Comparison of ENCODE assay signal across 1 cellular context in the genomic region with DNA sequence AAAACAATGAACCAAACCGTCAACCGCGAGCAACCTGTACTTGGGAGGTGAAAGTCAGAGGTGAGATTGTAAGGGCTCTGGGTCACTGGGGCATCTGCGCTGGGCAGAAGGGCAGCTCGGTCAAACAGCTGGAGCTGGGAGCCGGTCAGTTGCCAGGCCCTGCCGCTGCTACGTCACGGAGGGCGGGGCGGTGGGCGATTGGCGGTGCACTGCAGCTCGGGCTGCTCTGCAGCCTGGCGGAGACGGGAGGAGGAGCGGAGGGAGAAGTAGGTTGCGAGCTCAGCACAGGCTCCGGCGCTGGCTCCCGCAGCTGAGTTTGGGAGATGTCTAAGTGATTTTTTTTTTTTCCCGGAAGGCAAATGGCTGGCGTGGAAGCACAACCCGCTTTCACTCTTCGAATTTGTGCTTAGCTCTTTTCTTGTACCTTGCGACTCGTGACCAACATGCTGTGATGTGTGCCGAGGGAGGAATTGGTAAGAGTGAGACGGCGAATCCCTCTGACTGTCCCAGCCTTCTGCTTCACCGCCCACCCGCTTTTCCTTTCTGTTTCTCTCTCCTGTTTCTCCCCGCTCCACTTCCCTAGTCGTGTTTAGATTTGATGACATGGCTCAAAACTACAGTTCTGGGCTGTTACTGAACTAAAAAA.
TF ChIP-seq lines count a peak whose summit lies in the region.

A gene (plus strand): TSS at position 229 of the 646 bp plus-strand sequence. CDS start 27,266 bp downstream, outside the sequence.

TF ChIP-seq in K562, 482 proteins besides CTCF, POLR2A, EP300 and RAD21 (continued from another document and continues in another):
- TF ChIP-seq, protein P1, sequence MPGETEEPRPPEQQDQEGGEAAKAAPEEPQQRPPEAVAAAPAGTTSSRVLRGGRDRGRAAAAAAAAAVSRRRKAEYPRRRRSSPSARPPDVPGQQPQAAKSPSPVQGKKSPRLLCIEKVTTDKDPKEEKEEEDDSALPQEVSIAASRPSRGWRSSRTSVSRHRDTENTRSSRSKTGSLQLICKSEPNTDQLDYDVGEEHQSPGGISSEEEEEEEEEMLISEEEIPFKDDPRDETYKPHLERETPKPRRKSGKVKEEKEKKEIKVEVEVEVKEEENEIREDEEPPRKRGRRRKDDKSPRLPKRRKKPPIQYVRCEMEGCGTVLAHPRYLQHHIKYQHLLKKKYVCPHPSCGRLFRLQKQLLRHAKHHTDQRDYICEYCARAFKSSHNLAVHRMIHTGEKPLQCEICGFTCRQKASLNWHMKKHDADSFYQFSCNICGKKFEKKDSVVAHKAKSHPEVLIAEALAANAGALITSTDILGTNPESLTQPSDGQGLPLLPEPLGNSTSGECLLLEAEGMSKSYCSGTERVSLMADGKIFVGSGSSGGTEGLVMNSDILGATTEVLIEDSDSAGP (CRISPR knock-in tag; IDR thresholded peaks at IDR 0.05) = no peak
- TF ChIP-seq, protein P2, sequence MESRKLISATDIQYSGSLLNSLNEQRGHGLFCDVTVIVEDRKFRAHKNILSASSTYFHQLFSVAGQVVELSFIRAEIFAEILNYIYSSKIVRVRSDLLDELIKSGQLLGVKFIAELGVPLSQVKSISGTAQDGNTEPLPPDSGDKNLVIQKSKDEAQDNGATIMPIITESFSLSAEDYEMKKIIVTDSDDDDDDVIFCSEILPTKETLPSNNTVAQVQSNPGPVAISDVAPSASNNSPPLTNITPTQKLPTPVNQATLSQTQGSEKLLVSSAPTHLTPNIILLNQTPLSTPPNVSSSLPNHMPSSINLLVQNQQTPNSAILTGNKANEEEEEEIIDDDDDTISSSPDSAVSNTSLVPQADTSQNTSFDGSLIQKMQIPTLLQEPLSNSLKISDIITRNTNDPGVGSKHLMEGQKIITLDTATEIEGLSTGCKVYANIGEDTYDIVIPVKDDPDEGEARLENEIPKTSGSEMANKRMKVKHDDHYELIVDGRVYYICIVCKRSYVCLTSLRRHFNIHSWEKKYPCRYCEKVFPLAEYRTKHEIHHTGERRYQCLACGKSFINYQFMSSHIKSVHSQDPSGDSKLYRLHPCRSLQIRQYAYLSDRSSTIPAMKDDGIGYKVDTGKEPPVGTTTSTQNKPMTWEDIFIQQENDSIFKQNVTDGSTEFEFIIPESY (CRISPR knock-in tag; IDR thresholded peaks at IDR 0.05) = 0 out of 2 replicates have a peak, but pooled peaks have one; percentile 22
- TF ChIP-seq ATF7 (IDR thresholded peaks at IDR 0.05) = peak; percentile 61
- no peak for TF ChIP-seq CCAR2 (IDR thresholded peaks at IDR 0.05; ENCODE audit: low read depth, low read length)
- no peak for TF ChIP-seq PYGO2 (tag; IDR thresholded peaks at IDR 0.05)
- no peak for TF ChIP-seq STAT5A (IDR thresholded peaks at IDR 0.05; ENCODE audit: borderline replicate concordance, low read length)
- no peak for TF ChIP-seq POLR3A (IDR thresholded peaks at IDR 0.05; ENCODE audit: borderline replicate concordance, extremely low read depth, insufficient read depth, insufficient read length)
- TF ChIP-seq TAF9B (IDR thresholded peaks at IDR 0.05; ENCODE audit: partially characterized antibody) = no peak
- TF ChIP-seq, protein P3, sequence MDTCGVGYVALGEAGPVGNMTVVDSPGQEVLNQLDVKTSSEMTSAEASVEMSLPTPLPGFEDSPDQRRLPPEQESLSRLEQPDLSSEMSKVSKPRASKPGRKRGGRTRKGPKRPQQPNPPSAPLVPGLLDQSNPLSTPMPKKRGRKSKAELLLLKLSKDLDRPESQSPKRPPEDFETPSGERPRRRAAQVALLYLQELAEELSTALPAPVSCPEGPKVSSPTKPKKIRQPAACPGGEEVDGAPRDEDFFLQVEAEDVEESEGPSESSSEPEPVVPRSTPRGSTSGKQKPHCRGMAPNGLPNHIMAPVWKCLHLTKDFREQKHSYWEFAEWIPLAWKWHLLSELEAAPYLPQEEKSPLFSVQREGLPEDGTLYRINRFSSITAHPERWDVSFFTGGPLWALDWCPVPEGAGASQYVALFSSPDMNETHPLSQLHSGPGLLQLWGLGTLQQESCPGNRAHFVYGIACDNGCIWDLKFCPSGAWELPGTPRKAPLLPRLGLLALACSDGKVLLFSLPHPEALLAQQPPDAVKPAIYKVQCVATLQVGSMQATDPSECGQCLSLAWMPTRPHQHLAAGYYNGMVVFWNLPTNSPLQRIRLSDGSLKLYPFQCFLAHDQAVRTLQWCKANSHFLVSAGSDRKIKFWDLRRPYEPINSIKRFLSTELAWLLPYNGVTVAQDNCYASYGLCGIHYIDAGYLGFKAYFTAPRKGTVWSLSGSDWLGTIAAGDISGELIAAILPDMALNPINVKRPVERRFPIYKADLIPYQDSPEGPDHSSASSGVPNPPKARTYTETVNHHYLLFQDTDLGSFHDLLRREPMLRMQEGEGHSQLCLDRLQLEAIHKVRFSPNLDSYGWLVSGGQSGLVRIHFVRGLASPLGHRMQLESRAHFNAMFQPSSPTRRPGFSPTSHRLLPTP (IDR thresholded peaks at IDR 0.05; ENCODE audit: borderline replicate concordance, extremely low read depth, insufficient read length) = no peak
- TF ChIP-seq ZBTB17 (CRISPR knock-in tag; IDR thresholded peaks at IDR 0.05) = no peak
- TF ChIP-seq CTBP1 (IDR thresholded peaks at IDR 0.05; ENCODE audit: borderline replicate concordance) = peak; percentile 69; the same call in 1 of the 2 replicates
- TF ChIP-seq ZNF316 (IDR thresholded peaks at IDR 0.05) = peak; percentile 70
- TF ChIP-seq FOXK1 (CRISPR knock-in tag; IDR thresholded peaks at IDR 0.05; ENCODE audit: borderline replicate concordance) = no peak
- no peak for TF ChIP-seq ARID2 (IDR thresholded peaks at IDR 0.05)
- no peak for TF ChIP-seq HDAC2 (IDR thresholded peaks at IDR 0.05)
- TF ChIP-seq, protein P4, sequence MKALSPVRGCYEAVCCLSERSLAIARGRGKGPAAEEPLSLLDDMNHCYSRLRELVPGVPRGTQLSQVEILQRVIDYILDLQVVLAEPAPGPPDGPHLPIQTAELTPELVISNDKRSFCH (CRISPR knock-in tag; IDR thresholded peaks at IDR 0.05) = no peak
- TF ChIP-seq, protein P4 (tag; IDR thresholded peaks at IDR 0.05) = no peak
- TF ChIP-seq, protein P5, sequence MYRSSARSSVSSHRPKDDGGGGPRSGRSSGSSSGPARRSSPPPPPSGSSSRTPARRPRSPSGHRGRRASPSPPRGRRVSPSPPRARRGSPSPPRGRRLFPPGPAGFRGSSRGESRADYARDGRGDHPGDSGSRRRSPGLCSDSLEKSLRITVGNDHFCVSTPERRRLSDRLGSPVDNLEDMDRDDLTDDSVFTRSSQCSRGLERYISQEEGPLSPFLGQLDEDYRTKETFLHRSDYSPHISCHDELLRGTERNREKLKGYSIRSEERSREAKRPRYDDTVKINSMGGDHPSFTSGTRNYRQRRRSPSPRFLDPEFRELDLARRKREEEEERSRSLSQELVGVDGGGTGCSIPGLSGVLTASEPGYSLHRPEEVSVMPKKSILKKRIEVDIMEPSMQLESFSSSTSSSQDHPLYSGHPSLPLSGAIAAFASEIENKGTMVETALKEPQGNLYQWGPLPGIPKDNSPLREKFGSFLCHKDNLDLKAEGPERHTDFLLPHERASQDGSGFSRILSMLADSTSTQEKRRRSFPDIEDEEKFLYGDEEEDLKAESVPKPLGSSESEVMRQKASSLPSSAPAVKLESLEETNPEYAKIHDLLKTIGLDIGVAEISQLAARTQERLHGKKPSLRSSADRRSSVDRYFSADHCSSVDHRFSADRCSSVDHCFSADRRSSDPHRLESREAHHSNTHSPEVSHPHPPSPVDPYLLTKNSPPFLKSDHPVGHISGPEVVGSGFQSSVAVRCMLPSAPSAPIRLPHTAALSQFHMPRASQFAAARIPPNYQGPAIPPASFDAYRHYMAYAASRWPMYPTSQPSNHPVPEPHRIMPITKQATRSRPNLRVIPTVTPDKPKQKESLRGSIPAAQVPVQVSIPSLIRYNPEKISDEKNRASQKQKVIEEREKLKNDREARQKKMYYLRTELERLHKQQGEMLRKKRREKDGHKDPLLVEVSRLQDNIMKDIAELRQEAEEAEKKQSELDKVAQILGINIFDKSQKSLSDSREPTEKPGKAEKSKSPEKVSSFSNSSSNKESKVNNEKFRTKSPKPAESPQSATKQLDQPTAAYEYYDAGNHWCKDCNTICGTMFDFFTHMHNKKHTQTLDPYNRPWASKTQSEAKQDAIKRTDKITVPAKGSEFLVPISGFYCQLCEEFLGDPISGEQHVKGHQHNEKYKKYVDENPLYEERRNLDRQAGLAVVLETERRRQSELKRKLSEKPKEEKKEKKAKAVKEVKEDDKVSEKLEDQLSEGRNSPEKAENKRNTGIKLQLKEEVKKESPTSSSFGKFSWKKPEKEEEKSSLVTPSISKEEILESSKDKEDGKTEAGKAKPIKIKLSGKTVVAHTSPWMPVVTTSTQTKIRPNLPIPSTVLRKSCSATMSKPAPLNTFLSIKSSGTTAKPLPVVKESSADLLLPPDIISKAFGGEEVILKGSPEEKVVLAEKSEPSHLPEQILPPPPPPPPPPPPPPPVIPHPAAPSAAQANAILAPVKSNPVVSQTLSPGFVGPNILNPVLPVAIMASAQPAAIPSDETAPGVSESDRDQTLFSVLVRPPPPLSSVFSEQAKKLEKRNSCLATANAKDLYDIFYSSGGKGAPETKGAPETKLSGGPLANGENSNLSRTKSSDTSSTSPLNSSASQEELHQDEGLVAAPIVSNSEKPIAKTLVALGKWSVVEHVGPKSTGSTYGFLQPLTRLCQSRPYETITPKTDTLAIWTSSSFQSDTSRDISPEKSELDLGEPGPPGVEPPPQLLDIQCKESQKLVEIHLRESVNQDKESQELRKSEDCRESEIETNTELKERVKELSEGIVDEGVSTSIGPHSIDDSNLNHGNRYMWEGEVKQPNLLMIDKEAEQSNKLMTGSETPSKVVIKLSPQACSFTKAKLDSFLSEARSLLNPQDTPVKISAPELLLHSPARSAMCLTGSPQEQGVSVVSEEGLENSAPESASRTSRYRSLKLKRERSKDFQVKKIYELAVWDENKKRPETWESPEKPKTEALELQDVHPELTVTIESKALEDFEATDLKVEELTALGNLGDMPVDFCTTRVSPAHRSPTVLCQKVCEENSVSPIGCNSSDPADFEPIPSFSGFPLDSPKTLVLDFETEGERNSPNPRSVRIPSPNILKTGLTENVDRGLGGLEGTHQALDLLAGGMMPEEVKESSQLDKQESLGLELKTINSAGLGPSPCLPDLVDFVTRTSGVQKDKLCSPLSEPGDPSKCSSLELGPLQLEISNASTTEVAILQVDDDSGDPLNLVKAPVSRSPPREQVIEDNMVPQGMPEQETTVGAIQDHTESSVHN (IDR thresholded peaks at IDR 0.05; ENCODE audit: borderline replicate concordance in 1 of 2, low read depth in 1 of 2) = no peak
- TF ChIP-seq HDGF (IDR thresholded peaks at IDR 0.05) = no peak
- no peak for TF ChIP-seq BRD9 (IDR thresholded peaks at IDR 0.05; ENCODE audit: low read depth, partially characterized antibody)
- no peak for TF ChIP-seq MXI1 (IDR thresholded peaks at IDR 0.05; ENCODE audit: low read depth, low read length)
- no peak for TF ChIP-seq EZH2 (IDR thresholded peaks at IDR 0.05; ENCODE audit: borderline replicate concordance, low read depth, low read length)
- TF ChIP-seq SNRNP70 (optimal IDR thresholded peaks at IDR 0.05; ENCODE audit: low read depth, low read length) = no peak
- TF ChIP-seq PPARD (CRISPR knock-in tag; IDR thresholded peaks at IDR 0.05) = no peak
- no peak for TF ChIP-seq HIVEP1 (CRISPR knock-in tag; IDR thresholded peaks at IDR 0.05)
- no peak for TF ChIP-seq ZNF24 (IDR thresholded peaks at IDR 0.05)
- TF ChIP-seq NFRKB (IDR thresholded peaks at IDR 0.05; ENCODE audit: low read depth) = no peak
- TF ChIP-seq GATA2 (CRISPR knock-in tag; IDR thresholded peaks at IDR 0.05) = no peak
- no peak for TF ChIP-seq SMAD3 (CRISPR knock-in tag; conservative IDR thresholded peaks at IDR 0.05)
- no peak for TF ChIP-seq LCOR (CRISPR knock-in tag; IDR thresholded peaks at IDR 0.05)
- peak in 1 of 2 experiments; percentile 52; a peak in 1 of 4 replicates for TF ChIP-seq HDAC1 (IDR thresholded peaks at IDR 0.05)
- TF ChIP-seq ERF (CRISPR knock-in tag; IDR thresholded peaks at IDR 0.05) = no peak
- TF ChIP-seq, protein P6, sequence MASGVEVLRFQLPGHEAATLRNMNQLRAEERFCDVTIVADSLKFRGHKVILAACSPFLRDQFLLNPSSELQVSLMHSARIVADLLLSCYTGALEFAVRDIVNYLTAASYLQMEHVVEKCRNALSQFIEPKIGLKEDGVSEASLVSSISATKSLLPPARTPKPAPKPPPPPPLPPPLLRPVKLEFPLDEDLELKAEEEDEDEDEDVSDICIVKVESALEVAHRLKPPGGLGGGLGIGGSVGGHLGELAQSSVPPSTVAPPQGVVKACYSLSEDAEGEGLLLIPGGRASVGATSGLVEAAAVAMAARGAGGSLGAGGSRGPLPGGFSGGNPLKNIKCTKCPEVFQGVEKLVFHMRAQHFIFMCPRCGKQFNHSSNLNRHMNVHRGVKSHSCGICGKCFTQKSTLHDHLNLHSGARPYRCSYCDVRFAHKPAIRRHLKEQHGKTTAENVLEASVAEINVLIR (CRISPR knock-in tag; IDR thresholded peaks at IDR 0.05) = no peak
- TF ChIP-seq PHF20 (IDR thresholded peaks at IDR 0.05; ENCODE audit: partially characterized antibody) = no peak
- TF ChIP-seq, protein P7, sequence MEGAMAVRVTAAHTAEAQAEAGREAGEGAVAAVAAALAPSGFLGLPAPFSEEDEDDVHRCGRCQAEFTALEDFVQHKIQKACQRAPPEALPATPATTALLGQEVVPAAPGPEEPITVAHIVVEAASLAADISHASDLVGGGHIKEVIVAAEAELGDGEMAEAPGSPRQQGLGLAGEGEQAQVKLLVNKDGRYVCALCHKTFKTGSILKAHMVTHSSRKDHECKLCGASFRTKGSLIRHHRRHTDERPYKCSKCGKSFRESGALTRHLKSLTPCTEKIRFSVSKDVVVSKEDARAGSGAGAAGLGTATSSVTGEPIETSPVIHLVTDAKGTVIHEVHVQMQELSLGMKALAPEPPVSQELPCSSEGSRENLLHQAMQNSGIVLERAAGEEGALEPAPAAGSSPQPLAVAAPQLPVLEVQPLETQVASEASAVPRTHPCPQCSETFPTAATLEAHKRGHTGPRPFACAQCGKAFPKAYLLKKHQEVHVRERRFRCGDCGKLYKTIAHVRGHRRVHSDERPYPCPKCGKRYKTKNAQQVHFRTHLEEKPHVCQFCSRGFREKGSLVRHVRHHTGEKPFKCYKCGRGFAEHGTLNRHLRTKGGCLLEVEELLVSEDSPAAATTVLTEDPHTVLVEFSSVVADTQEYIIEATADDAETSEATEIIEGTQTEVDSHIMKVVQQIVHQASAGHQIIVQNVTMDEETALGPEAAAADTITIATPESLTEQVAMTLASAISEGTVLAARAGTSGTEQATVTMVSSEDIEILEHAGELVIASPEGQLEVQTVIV (CRISPR knock-in tag; IDR thresholded peaks at IDR 0.05; ENCODE audit: borderline replicate concordance) = no peak
- no peak for TF ChIP-seq FIP1L1 (IDR thresholded peaks at IDR 0.05; ENCODE audit: low read depth, low read length, poor library complexity, severe bottlenecking)
- TF ChIP-seq, protein P8, sequence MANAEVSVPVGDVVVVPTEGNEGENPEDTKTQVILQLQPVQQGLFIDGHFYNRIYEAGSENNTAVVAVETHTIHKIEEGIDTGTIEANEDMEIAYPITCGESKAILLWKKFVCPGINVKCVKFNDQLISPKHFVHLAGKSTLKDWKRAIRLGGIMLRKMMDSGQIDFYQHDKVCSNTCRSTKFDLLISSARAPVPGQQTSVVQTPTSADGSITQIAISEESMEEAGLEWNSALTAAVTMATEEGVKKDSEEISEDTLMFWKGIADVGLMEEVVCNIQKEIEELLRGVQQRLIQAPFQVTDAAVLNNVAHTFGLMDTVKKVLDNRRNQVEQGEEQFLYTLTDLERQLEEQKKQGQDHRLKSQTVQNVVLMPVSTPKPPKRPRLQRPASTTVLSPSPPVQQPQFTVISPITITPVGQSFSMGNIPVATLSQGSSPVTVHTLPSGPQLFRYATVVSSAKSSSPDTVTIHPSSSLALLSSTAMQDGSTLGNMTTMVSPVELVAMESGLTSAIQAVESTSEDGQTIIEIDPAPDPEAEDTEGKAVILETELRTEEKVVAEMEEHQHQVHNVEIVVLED (CRISPR knock-in tag; IDR thresholded peaks at IDR 0.05) = no peak
- TF ChIP-seq SRSF1 (IDR thresholded peaks at IDR 0.05; ENCODE audit: low read depth, low read length) = no peak
- TF ChIP-seq CC2D1A (IDR thresholded peaks at IDR 0.05) = no peak
